1 cellular context compared by ENCODE assay signal in genomic region chr1:56291374-56291841, GRCh38.
TF ChIP-seq lines count a peak whose summit lies in the region.

No MANE protein-coding gene starts in this region.

TF ChIP-seq in endothelial cell of umbilical vein, 7 proteins besides CTCF, POLR2A, EP300 and RAD21:
- TF ChIP-seq MAX (IDR thresholded peaks at IDR 0.05; ENCODE audit: insufficient read depth, insufficient read length), result no peak
- no peak for TF ChIP-seq MYC (IDR thresholded peaks at IDR 0.05; ENCODE audit: low read depth, low read length)
- no peak for TF ChIP-seq POLR2AphosphoS5 (IDR thresholded peaks at IDR 0.05; ENCODE audit: insufficient read depth, low read depth, low read length)
- no peak for TF ChIP-seq GATA2 (IDR thresholded peaks at IDR 0.05; ENCODE audit: insufficient read depth, insufficient read length, low read depth, low read length)
- no peak for TF ChIP-seq EZH2 (IDR thresholded peaks at IDR 0.05; ENCODE audit: borderline replicate concordance, low read depth, low read length, severe bottlenecking)
- TF ChIP-seq JUN (IDR thresholded peaks at IDR 0.05; ENCODE audit: borderline replicate concordance, insufficient read depth, insufficient read length, low read depth), result no peak
- TF ChIP-seq FOS (IDR thresholded peaks at IDR 0.05; ENCODE audit: borderline replicate concordance, insufficient read depth, low read length), result no peak
